36 cellular contexts compared by ENCODE assay signal in genomic region chr22:45389546-45389945, GRCh38. TPM values are rescaled to one million over a fixed set of nuclear protein-coding genes. Genes with fewer than 3 reads are reported as not detected.
"Had no signal": no experiment of that assay in that cellular context is flagged by ENCODE, and none has a peak within 500 bp of the region (broad histone marks: within the 10 kb centered on the region; RNA-seq: fewer than 3 reads in every experiment).

No MANE protein-coding gene starts in this region.

- H3K27ac ChIP-seq: KMS-11 had no signal

- H3K9me3 ChIP-seq: MG63 had no signal

- H3K4me3 ChIP-seq: MG63 had no signal

- H3K36me3 ChIP-seq: MG63 had no signal

- H3K9ac ChIP-seq: KMS-11 had no signal

- DNase-seq: Karpas-422, Kasumi-1, KG1, MG63, MM.1S, MV-4-11, NCI-H1048, NCI-H1092, NCI-H1092 treated with DMSO at 0.1 percent for 48 hours, NCI-H1105, NCI-H1105 treated with DMSO at 0.1 percent for 48 hours, NCI-H1417, NCI-H1417 treated with DMSO at 0.1 percent for 48 hours, NCI-H1436, NCI-H1436 treated with DMSO at 0.1 percent for 48 hours, NCI-H146, NCI-H1694, NCI-H1694 treated with DMSO at 0.1 percent for 48 hours, NCI-H187, NCI-H187 treated with DMSO at 0.1 percent for 48 hours, NCI-H1930, NCI-H2029, NCI-H2029 treated with DMSO at 0.1 percent for 48 hours, NCI-H2081, NCI-H2081 treated with DMSO at 0.1 percent for 48 hours, NCI-H2107, NCI-H2171, NCI-H2171 treated with DMSO at 0.1 percent for 48 hours, NCI-H2227 treated with DMSO at 0.1 percent for 48 hours, NCI-H226, NCI-H345, NCI-H446, NCI-H446 treated with DMSO at 0.1 percent for 48 hours had no signal

- H3K4me2 ChIP-seq: KMS-11 had no signal

RNA-seq across cellular contexts. Expression of gene SMC1B, which starts 23.9 kb away (rescaled TPM):
- total RNA-seq: LHCN-M2, MCF 10A had no signal
